17 cellular contexts compared by ENCODE assay signal in genomic region chr1:2104621-2105427, GRCh38. TPM values are rescaled to one million over a fixed set of nuclear protein-coding genes. Genes with fewer than 3 reads are reported as not detected.
DNase-seq lines count a peak whose midpoint lies in the region; ATAC-seq and TF ChIP-seq lines count a peak whose summit lies in the region.
"Had no signal": no experiment of that assay in that cellular context is flagged by ENCODE, and none has a peak within 500 bp of the region (broad histone marks: within the 10 kb centered on the region; RNA-seq: fewer than 3 reads in every experiment).

No MANE protein-coding gene starts in this region.

- H3K27me3 ChIP-seq in body of pancreas (no peaks in the 10 kb centered on the region), right lobe of liver (no peaks in the 10 kb centered on the region)

- WGBS in body of pancreas, 2 donors, result 53 to 68% methylated on average over 21 to 30 of the region's 32 CpGs
- WGBS in right lobe of liver (ENCODE audit: insufficient coverage, low coverage, low lambda C conversion rate, missing lambda C conversion rate), result 13% methylated on average over 3 of the region's 32 CpGs

- intact Hi-C loops in Right ventricle myocardium inferior (cut with DNase I), result no loop called here
- intact Hi-C loops in cardiac septum (cut with DNase I), result no loop called here
- intact Hi-C loops in body of pancreas (cut with DNase I), result no loop called here
- intact Hi-C loops in right lobe of liver (cut with DNase I), result no loop called here

- no peak for TF ChIP-seq POLR2A in body of pancreas (IDR thresholded peaks at IDR 0.05)
- TF ChIP-seq POLR2A in right lobe of liver (IDR thresholded peaks at IDR 0.05), result no peak

- no peak overlapping the region for H3K4me3 ChIP-seq in body of pancreas
- H3K4me3 ChIP-seq in right lobe of liver, result no peak overlapping the region
- H3K4me3 ChIP-seq: A549, SK-N-MC had no signal

- H3K36me3 ChIP-seq in body of pancreas (replicated peaks in 1 of 2; ENCODE audit: insufficient read depth in 1 of 2, low read depth in 2 of 2) (peaks cover 0 to 1% of the 10 kb centered on the region in 2 donors), right lobe of liver (no peaks in the 10 kb centered on the region)

- H3K27ac ChIP-seq in body of pancreas (peak overlapping the region in 1 of 4 donors; percentile 33), right lobe of liver (no peak overlapping the region)
- H3K27ac ChIP-seq: A549, SK-N-MC had no signal

- H3K9me3 ChIP-seq in body of pancreas (no peaks in the 10 kb centered on the region), right lobe of liver (no peaks in the 10 kb centered on the region)
- H3K9me3 ChIP-seq: A549 had no signal

- TF ChIP-seq CTCF in body of pancreas (IDR thresholded peaks at IDR 0.05) (no peak), right lobe of liver (IDR thresholded peaks at IDR 0.05) (no peak)

- peaks cover 9% of the 10 kb centered on the region for H3K4me1 ChIP-seq in body of pancreas
- peaks cover 0 to 8% (median 0%) of the 10 kb centered on the region in 4 donors for H3K4me1 ChIP-seq in right lobe of liver
- H3K4me1 ChIP-seq: A549 had no signal

- ATAC-seq in Right ventricle myocardium inferior, result no peak
- ATAC-seq in body of pancreas, result no peak
- ATAC-seq in right lobe of liver, result peak; percentile 5 to 65 (median 34)
- ATAC-seq in GM19463 (IDR thresholded peaks at IDR 0.05; ENCODE audit: unreplicated experiment), result no peak

- DNase-seq in Right ventricle myocardium inferior (ENCODE audit: missing footprints), result peak; percentile 58
- DNase-seq in cardiac septum (ENCODE audit: low spot score), result no peak
- peak in 3 of 4 donors; percentile 13 to 60 (median 22) for DNase-seq in body of pancreas
- DNase-seq in right lobe of liver, result peak in 1 of 3 donors; percentile 35
- no peak for DNase-seq in activated CD4-positive, alpha-beta T cell treated with anti-CD3 and anti-CD28 coated beads for 4 hours
- no peak for DNase-seq in C1 segment of cervical spinal cord (lab: John Stamatoyannopoulos, UW)
- no peak for DNase-seq in amygdala (lab: John Stamatoyannopoulos, UW)
- DNase-seq: activated CD4-positive, alpha-beta T cell treated with anti-CD3 and anti-CD28 coated beads, Interleukin-2, amount 10 ng/mL, durations not matched to agents 7 days and 5 days; activated gamma-delta T cell; caudate nucleus; NCI-H1105 treated with DMSO at 0.1 percent for 48 hours; NCI-H82; stimulated activated CD4-positive, alpha-beta T cell treated with anti-CD3 and anti-CD28 coated beads, Interleukin-4, amount 100 ng/mL, for 24 hours had no signal

RNA-seq across cellular contexts. Expression of gene PRKCZ, which starts 54.6 kb away (rescaled TPM):
- total RNA-seq in Right ventricle myocardium inferior (16.4 TPM), cardiac septum (13.9 TPM), body of pancreas (10 to 100 TPM in 1 of 2 donors, 1 to 10 TPM in 1; 9.6 to 10.9 TPM), right lobe of liver (10 to 100 TPM; 10.3 to 20.1 (median 15.8) TPM)
- total RNA-seq: HT1080 had no signal

Comparison
In these comparisons a context has a peak if more than half of its experiments do, and no peak if none do; other contexts are left out.
1. DNase-seq: peak in Right ventricle myocardium inferior (single experiment) and body of pancreas (3 of 4); none in cardiac septum (single experiment), activated CD4-positive, alpha-beta T cell treated with anti-CD3 and anti-CD28 coated beads for 4 hours (0 of 2), C1 segment of cervical spinal cord (0 of 14) and amygdala (0 of 56).
2. ATAC-seq: peak in right lobe of liver (4 of 4); none in Right ventricle myocardium inferior (single experiment), body of pancreas (single experiment) and GM19463 (single experiment).